In the genomic region with DNA sequence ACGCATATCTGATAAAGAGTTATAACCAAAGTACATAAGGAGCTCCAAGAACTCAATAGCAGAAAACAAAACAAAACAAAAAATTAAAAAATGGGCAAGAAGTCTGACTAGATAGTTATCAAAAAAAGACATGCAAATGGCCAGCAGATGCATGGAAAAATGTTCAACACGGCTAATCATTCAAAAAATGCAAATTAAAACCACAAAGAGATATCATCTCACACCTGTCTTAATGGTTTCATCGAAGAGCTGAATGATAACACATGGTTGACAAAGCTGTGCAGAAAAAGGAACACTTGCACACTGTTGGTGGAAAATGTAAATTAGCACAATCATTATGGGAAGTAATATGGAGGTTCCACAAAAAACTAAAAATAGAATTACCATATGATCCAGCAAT, we compare ENCODE assay signal across 26 cellular contexts.
"Had no signal": no experiment of that assay in that cellular context is flagged by ENCODE, and none has a peak within 500 bp of the region (broad histone marks: within the 10 kb centered on the region; RNA-seq: fewer than 3 reads in every experiment).

No MANE protein-coding gene starts in this region.

- ATAC-seq: natural killer cell treated with Interleukin-12 subunit alpha and Interleukin-12 subunit beta and Interleukin-15 and Interleukin-18, amount 100 ng/mL, for 72 hours; right cardiac atrium; sciatic nerve; stimulated activated naive B cell treated with anti-CD40 and anti-IgM and Interleukin-4, amounts not matched to agents 10 μg/mL and 1 μg/mL and 100 μg/mL, for 72 hours; stimulated activated naive CD8-positive, alpha-beta T cell treated with anti-CD3 and anti-CD28 coated beads, Interleukin-15, Interleukin-2, amounts not matched to agents 100 U/mL and 50 U/mL, for 24 hours; upper lobe of right lung had no signal

- H3K27me3 Mint-ChIP-seq: naive B cell; natural killer cell treated with Interleukin-12 subunit alpha and Interleukin-12 subunit beta and Interleukin-15 and Interleukin-18, amount 100 ng/mL, for 72 hours; stimulated activated naive B cell treated with anti-CD40 and anti-IgM and Interleukin-4, amounts not matched to agents 10 μg/mL and 1 μg/mL and 100 μg/mL, for 72 hours had no signal

- H3K4me3 Mint-ChIP-seq: immature natural killer cell; mesothelial cell of epicardium; natural killer cell treated with Interleukin-12 subunit alpha and Interleukin-12 subunit beta and Interleukin-15 and Interleukin-18, amount 100 ng/mL, for 72 hours; stimulated activated naive B cell treated with anti-CD40 and anti-IgM and Interleukin-4, amounts not matched to agents 10 μg/mL and 1 μg/mL and 100 μg/mL, for 72 hours had no signal

- H3K4me1 ChIP-seq: left ventricle myocardium inferior, prostate gland, stomach, testis, thyroid gland, upper lobe of right lung had no signal

- H3K4me1 Mint-ChIP-seq: immature natural killer cell, mesothelial cell of epicardium had no signal

- H3K27ac Mint-ChIP-seq: immature natural killer cell; mesothelial cell of epicardium; natural killer cell treated with Interleukin-12 subunit alpha and Interleukin-12 subunit beta and Interleukin-15 and Interleukin-18, amount 100 ng/mL, for 72 hours; stimulated activated naive B cell treated with anti-CD40 and anti-IgM and Interleukin-4, amounts not matched to agents 10 μg/mL and 1 μg/mL and 100 μg/mL, for 72 hours had no signal

- H3K4me3 ChIP-seq: left ventricle myocardium inferior, lung, ovary, prostate gland, skin epidermis, stomach, testis, thyroid gland, upper lobe of right lung had no signal

- H3K36me3 ChIP-seq: left ventricle myocardium inferior, ovary, prostate gland, stomach, thyroid gland, upper lobe of right lung had no signal

- H3K27me3 ChIP-seq: ovary, stomach, testis, thyroid gland, upper lobe of right lung had no signal

- DNase-seq: hypothalamus; immature natural killer cell; left ventricle myocardium inferior; mesendoderm; naive B cell; ovary; posterior cingulate gyrus; retina; right cardiac atrium; stimulated activated CD4-positive, alpha-beta T cell treated with anti-CD3 and anti-CD28 coated beads, Interleukin-12 subunit alpha, Interleukin-12 subunit beta, amount 100 ng/mL, for 4 hours; stimulated activated CD4-positive, alpha-beta T cell treated with anti-CD3 and anti-CD28 coated beads, Interleukin-15, amount 100 ng/mL, for 24 hours; stimulated activated CD4-positive, alpha-beta T cell treated with anti-CD3 and anti-CD28 coated beads, Interleukin-2, amount 100 ng/mL, for 24 hours; stimulated activated CD4-positive, alpha-beta T cell treated with anti-CD3 and anti-CD28 coated beads, Interleukin-4, amount 100 ng/mL, for 1 hour; stimulated activated naive B cell treated with anti-CD40 and anti-IgM and Interleukin-4, amounts not matched to agents 10 μg/mL and 1 μg/mL and 100 μg/mL, for 72 hours; stimulated activated naive CD8-positive, alpha-beta T cell treated with anti-CD3 and anti-CD28 coated beads, Interleukin-15, Interleukin-2, amounts not matched to agents 100 U/mL and 50 U/mL, for 24 hours; stomach; testis; thyroid gland; trophoblast cell; upper lobe of right lung had no signal

- H3K27ac ChIP-seq: left ventricle myocardium inferior, ovary, prostate gland, skin epidermis, stomach, testis, thyroid gland, upper lobe of right lung had no signal

- H3K9me3 ChIP-seq: left ventricle myocardium inferior, ovary, prostate gland, stomach, testis, thyroid gland, upper lobe of right lung had no signal
